In genomic region chr12:49842519-49843352, GRCh38 we compare ENCODE assay signal across 8 cellular contexts. TPM values are rescaled to one million over a fixed set of nuclear protein-coding genes. Genes with fewer than 3 reads are reported as not detected.
DNase-seq lines count a peak whose midpoint lies in the region; ATAC-seq and TF ChIP-seq lines count a peak whose summit lies in the region.

A gene with protein sequence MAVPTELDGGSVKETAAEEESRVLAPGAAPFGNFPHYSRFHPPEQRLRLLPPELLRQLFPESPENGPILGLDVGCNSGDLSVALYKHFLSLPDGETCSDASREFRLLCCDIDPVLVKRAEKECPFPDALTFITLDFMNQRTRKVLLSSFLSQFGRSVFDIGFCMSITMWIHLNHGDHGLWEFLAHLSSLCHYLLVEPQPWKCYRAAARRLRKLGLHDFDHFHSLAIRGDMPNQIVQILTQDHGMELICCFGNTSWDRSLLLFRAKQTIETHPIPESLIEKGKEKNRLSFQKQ (minus strand): TSS chr12:49843106. CDS start chr12:49843087, 19 bp downstream.

- peak within 1 kb of the TSS; percentile 84 for H3K27ac Mint-ChIP-seq in activated T-helper 1 cell treated with anti-CD3 and anti-CD28 coated beads, Interleukin-12 subunit alpha, Interleukin-12 subunit beta, Interleukin-2, Interleukin-4 antibody, amounts not matched to agents 30 ng/mL and 10 ng/mL and 1 ng/mL, durations not matched to agents 14 hours and 24 hours and 36 hours
- H3K27ac Mint-ChIP-seq in natural killer cell: peak within 1 kb of the TSS; percentile 89 to 90

- peak within 1 kb of the TSS; percentile 71 for H3K27ac ChIP-seq in KOPT-K1 (ENCODE audit: low read depth, low read length, poor library complexity, severe bottlenecking)
- peak within 1 kb of the TSS; percentile 81 to 96 (median 88) for H3K27ac ChIP-seq in Peyer's patch

- peak; percentile 76 for DNase-seq in DMS79 treated with DMSO at 0.1 percent for 48 hours (lab: John Stamatoyannopoulos, UW)
- DNase-seq in Peyer's patch: peak; percentile 90 to 96 (median 94)
- DNase-seq in activated T-helper 1 cell treated with anti-CD3 and anti-CD28 coated beads, Interleukin-12 subunit alpha, Interleukin-12 subunit beta, Interleukin-2, Interleukin-4 antibody, amounts not matched to agents 30 ng/mL and 10 ng/mL and 1 ng/mL, durations not matched to agents 14 hours and 24 hours and 36 hours (ENCODE audit: low spot score): peak; percentile 91
- DNase-seq in fibroblast of gingiva (ENCODE audit: low read depth): peak; percentile 90
- DNase-seq in natural killer cell: peak; percentile 83
- DNase-seq in stimulated activated naive CD4-positive, alpha-beta T cell (lab: John Stamatoyannopoulos, UW): peak; percentile 84 to 90 (median 88)

- ATAC-seq in GM21825 (IDR thresholded peaks at IDR 0.05; ENCODE audit: unreplicated experiment) (peak; percentile 82), natural killer cell (peak; percentile 93 to 96 (median 95))

- H3K27me3 ChIP-seq in Peyer's patch: no peaks in the 10 kb centered on the region

- peak; percentile 69 to 88 for TF ChIP-seq POLR2A in Peyer's patch (IDR thresholded peaks at IDR 0.05)

- peaks cover 8% of the 10 kb centered on the region for H3K9me3 Mint-ChIP-seq in activated T-helper 1 cell treated with anti-CD3 and anti-CD28 coated beads, Interleukin-12 subunit alpha, Interleukin-12 subunit beta, Interleukin-2, Interleukin-4 antibody, amounts not matched to agents 30 ng/mL and 10 ng/mL and 1 ng/mL, durations not matched to agents 14 hours and 24 hours and 36 hours
- H3K9me3 Mint-ChIP-seq in natural killer cell: no peaks in the 10 kb centered on the region

- H3K4me3 Mint-ChIP-seq in activated T-helper 1 cell treated with anti-CD3 and anti-CD28 coated beads, Interleukin-12 subunit alpha, Interleukin-12 subunit beta, Interleukin-2, Interleukin-4 antibody, amounts not matched to agents 30 ng/mL and 10 ng/mL and 1 ng/mL, durations not matched to agents 14 hours and 24 hours and 36 hours: peak within 1 kb of the TSS; percentile 91
- H3K4me3 Mint-ChIP-seq in natural killer cell: peak within 1 kb of the TSS; percentile 94

- intact Hi-C loops in activated T-helper 1 cell treated with anti-CD3 and anti-CD28 coated beads, Interleukin-12 subunit alpha, Interleukin-12 subunit beta, Interleukin-2, Interleukin-4 antibody, amounts not matched to agents 30 ng/mL and 10 ng/mL and 1 ng/mL, durations not matched to agents 14 hours and 24 hours and 36 hours (cut with micrococcal nuclease): loop anchor here (1.0 to 5.0 kb wide), 6 partner anchors 14 to 275 kb away; partner anchors contain the start of genes MCRS1, NCKAP5L, PRPF40B and RACGAP1
- intact Hi-C loops in natural killer cell (cut with micrococcal nuclease): loop anchor here (1.0 kb wide), 2 partner anchors 14 to 101 kb away; partner anchors contain the start of genes NCKAP5L and TMBIM6

- H3K9me3 ChIP-seq in KOPT-K1 (ENCODE audit: insufficient read depth, low read length, poor library complexity, severe bottlenecking) (no peaks in the 10 kb centered on the region), Peyer's patch (no peaks in the 10 kb centered on the region)

- H3K36me3 ChIP-seq in KOPT-K1 (ENCODE audit: insufficient read depth, low read length) (peaks cover 5% of the 10 kb centered on the region; the same call in 1 of the 2 replicates), Peyer's patch (no peaks in the 10 kb centered on the region)

- peaks cover 29% of the 10 kb centered on the region for H3K4me1 Mint-ChIP-seq in activated T-helper 1 cell treated with anti-CD3 and anti-CD28 coated beads, Interleukin-12 subunit alpha, Interleukin-12 subunit beta, Interleukin-2, Interleukin-4 antibody, amounts not matched to agents 30 ng/mL and 10 ng/mL and 1 ng/mL, durations not matched to agents 14 hours and 24 hours and 36 hours (ENCODE audit: low read depth)
- H3K4me1 Mint-ChIP-seq in natural killer cell: peaks cover 33 to 36% of the 10 kb centered on the region in 2 donors

- peaks cover 1% of the 10 kb centered on the region for H3K27me3 Mint-ChIP-seq in activated T-helper 1 cell treated with anti-CD3 and anti-CD28 coated beads, Interleukin-12 subunit alpha, Interleukin-12 subunit beta, Interleukin-2, Interleukin-4 antibody, amounts not matched to agents 30 ng/mL and 10 ng/mL and 1 ng/mL, durations not matched to agents 14 hours and 24 hours and 36 hours (ENCODE audit: insufficient read depth)
- peaks cover 0 to 1% of the 10 kb centered on the region in 2 donors for H3K27me3 Mint-ChIP-seq in natural killer cell (ENCODE audit: low read depth in 2 of 2)

- H3K36me3 Mint-ChIP-seq in activated T-helper 1 cell treated with anti-CD3 and anti-CD28 coated beads, Interleukin-12 subunit alpha, Interleukin-12 subunit beta, Interleukin-2, Interleukin-4 antibody, amounts not matched to agents 30 ng/mL and 10 ng/mL and 1 ng/mL, durations not matched to agents 14 hours and 24 hours and 36 hours (ENCODE audit: low read depth): no peaks in the 10 kb centered on the region
- H3K36me3 Mint-ChIP-seq in natural killer cell: no peaks in the 10 kb centered on the region

- TF ChIP-seq CTCF in Peyer's patch (IDR thresholded peaks at IDR 0.05) (no peak), natural killer cell (IDR thresholded peaks at IDR 0.05) (no peak)

- peaks cover 0 to 13% (median 0%) of the 10 kb centered on the region in 4 donors for H3K4me1 ChIP-seq in Peyer's patch

- peak within 1 kb of the TSS; percentile 63 to 86 (median 70) for H3K4me3 ChIP-seq in Peyer's patch

RNA-seq across cellular contexts. Expression of the gene that starts here (rescaled TPM):
- total RNA-seq in Peyer's patch (1 to 10 TPM; 2.3 to 5.2 (median 3.1) TPM), natural killer cell (1 to 10 TPM; 4.0 to 6.0 (median 4.4) TPM)
- 3.6 and 4.0 TPM in 2 replicates for total RNA-seq in activated T-helper 1 cell treated with anti-CD3 and anti-CD28 coated beads, Interleukin-12 subunit alpha, Interleukin-12 subunit beta, Interleukin-2, Interleukin-4 antibody, amounts not matched to agents 30 ng/mL and 10 ng/mL and 1 ng/mL, durations not matched to agents 14 hours and 24 hours and 36 hours

Comparison
In these comparisons a context has a peak if more than half of its experiments do, and no peak if none do; other contexts are left out.
1. Peak in every context shown above with its lines: DNase-seq, ATAC-seq, H3K4me3 ChIP-seq and H3K27ac ChIP-seq.